Comparison of ENCODE assay signal across 8 cellular contexts in the genomic region with DNA sequence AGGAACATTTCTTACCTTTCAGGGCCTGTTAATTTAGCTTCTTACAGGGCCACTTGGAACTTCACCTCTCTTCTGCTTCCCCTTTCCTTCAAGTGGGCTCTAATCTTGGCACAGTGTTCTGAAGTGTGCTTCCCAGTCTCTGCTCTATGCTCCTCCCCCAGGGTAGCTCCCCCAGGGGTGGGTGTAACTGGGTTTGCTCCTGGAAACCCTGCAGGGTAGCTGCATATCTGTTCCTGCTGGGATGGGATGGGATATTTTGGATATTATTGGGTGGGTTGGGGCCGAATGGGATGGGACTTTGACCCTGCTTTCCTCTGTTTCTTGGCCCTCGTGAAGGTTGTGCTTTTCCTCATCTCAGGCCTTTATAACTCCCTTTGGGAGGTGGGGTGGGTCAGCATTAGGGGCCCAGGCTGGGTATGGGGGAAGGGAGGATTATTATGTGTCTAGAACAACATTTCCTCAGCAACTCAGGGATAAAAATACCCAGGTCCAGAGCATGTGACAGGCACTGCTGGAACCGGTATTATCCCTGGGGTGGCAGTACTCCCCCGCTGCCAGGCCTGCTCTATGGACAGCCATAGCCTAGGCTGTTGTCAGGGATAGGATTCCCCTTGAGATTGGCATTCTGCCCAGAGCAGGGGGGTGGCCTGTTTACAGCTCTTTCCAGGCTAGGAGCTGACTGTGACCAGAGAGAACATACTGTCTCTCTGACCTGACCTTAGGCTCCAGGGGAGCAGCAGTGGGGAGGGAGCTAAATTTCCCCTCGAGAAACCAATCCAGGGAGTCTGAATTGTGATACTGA. TPM values are rescaled to one million over a fixed set of nuclear protein-coding genes. Genes with fewer than 3 reads are reported as not detected.
DNase-seq lines count a peak whose midpoint lies in the region; ATAC-seq and TF ChIP-seq lines count a peak whose summit lies in the region.

No MANE protein-coding gene starts in this region.

- H3K27ac Mint-ChIP-seq in T-helper 17 cell (peak overlapping the region; percentile 75), nephron progenitor cell (peak overlapping the region; percentile 97)
- peak overlapping the region in 5 of 10 donors; percentile 19 to 67 (median 27) for H3K27ac Mint-ChIP-seq in naive thymus-derived CD8-positive, alpha-beta T cell

- H3K9me3 Mint-ChIP-seq in nephron progenitor cell: no peaks in the 10 kb centered on the region
- H3K9me3 Mint-ChIP-seq in naive thymus-derived CD8-positive, alpha-beta T cell: no peaks in the 10 kb centered on the region

- intact Hi-C loops in esophagus muscularis mucosa (cut with DNase I): no loop called here

- H3K4me1 ChIP-seq in HUES6 (ENCODE audit: control insufficient read depth, insufficient read depth, low read length) (peaks cover 62% of the 10 kb centered on the region), esophagus muscularis mucosa (peaks cover 68 to 86% (median 71%) of the 10 kb centered on the region in 4 donors)

- no peak for TF ChIP-seq POLR2A in esophagus muscularis mucosa (IDR thresholded peaks at IDR 0.05; ENCODE audit: low read depth)

- H3K9ac ChIP-seq in HUES6 (ENCODE audit: low read length): no peak overlapping the region

- no peak for TF ChIP-seq CTCF in AG04449 (IDR thresholded peaks at IDR 0.05; ENCODE audit: insufficient read depth, low read length, missing control alignments)
- TF ChIP-seq CTCF in esophagus muscularis mucosa (IDR thresholded peaks at IDR 0.05): no peak
- no peak for TF ChIP-seq CTCF in nephron progenitor cell (IDR thresholded peaks at IDR 0.05)

- WGBS in esophagus muscularis mucosa: 21% methylated on average over 4 of the region's 5 CpGs

- H3K27me3 ChIP-seq in HUES6 (ENCODE audit: control insufficient read depth, insufficient read depth, low read length): no peaks in the 10 kb centered on the region
- no peaks in the 10 kb centered on the region for H3K27me3 ChIP-seq in esophagus muscularis mucosa

- POLR2A ChIA-PET in AG04449 (lab: Yijun Ruan, JAX): interaction anchor here (1.1 to 3.4 kb wide), 2 partner anchors 23 to 27 kb away, joined by 4 to 18 read pairs; no protein-coding TSS in a partner anchor
- POLR2A ChIA-PET in naive thymus-derived CD8-positive, alpha-beta T cell (lab: Charles Lee): no interaction called here

- H3K36me3 ChIP-seq in HUES6 (ENCODE audit: control insufficient read depth, insufficient read depth, low read length): peaks cover 49% of the 10 kb centered on the region
- peaks cover 25 to 56% (median 38%) of the 10 kb centered on the region in 4 donors for H3K36me3 ChIP-seq in esophagus muscularis mucosa

- H3K4me3 Mint-ChIP-seq in T-helper 17 cell (no peak overlapping the region), nephron progenitor cell (peak overlapping the region; percentile 96)
- peak overlapping the region in 2 of 10 donors; percentile 11 to 54 for H3K4me3 Mint-ChIP-seq in naive thymus-derived CD8-positive, alpha-beta T cell

- no peak overlapping the region for H3K27ac ChIP-seq in HUES6 (ENCODE audit: low read depth, low read length)
- peak overlapping the region; percentile 97 to 98 (median 98) for H3K27ac ChIP-seq in esophagus muscularis mucosa (replicated peaks in 1 of 4)

- H3K36me3 Mint-ChIP-seq in T-helper 17 cell (ENCODE audit: low read depth) (peaks cover 11% of the 10 kb centered on the region), nephron progenitor cell (ENCODE audit: low read depth) (peaks cover 35% of the 10 kb centered on the region)
- peaks cover 0 to 67% (median 5%) of the 10 kb centered on the region in 3 donors for H3K36me3 Mint-ChIP-seq in naive thymus-derived CD8-positive, alpha-beta T cell

- H3K27me3 Mint-ChIP-seq in T-helper 17 cell (no peaks in the 10 kb centered on the region), nephron progenitor cell (ENCODE audit: low read depth, poor library complexity) (no peaks in the 10 kb centered on the region)
- no peaks in the 10 kb centered on the region for H3K27me3 Mint-ChIP-seq in naive thymus-derived CD8-positive, alpha-beta T cell

- H3K4me3 ChIP-seq in AG04449 (ENCODE audit: low read depth, low read length): peak overlapping the region; percentile 20
- peak overlapping the region; percentile 45; the same call in 1 of the 2 replicates for H3K4me3 ChIP-seq in HUES6 (ENCODE audit: low read depth, low read length)
- H3K4me3 ChIP-seq in esophagus muscularis mucosa: peak overlapping the region; percentile 71 to 85 (median 84)

- ATAC-seq in T-helper 17 cell: no peak
- ATAC-seq in esophagus mucosa: no peak
- no peak for ATAC-seq in naive thymus-derived CD8-positive, alpha-beta T cell

- peaks cover 54% of the 10 kb centered on the region for H3K4me1 Mint-ChIP-seq in T-helper 17 cell
- H3K4me1 Mint-ChIP-seq in nephron progenitor cell: peaks cover 78% of the 10 kb centered on the region
- H3K4me1 Mint-ChIP-seq in naive thymus-derived CD8-positive, alpha-beta T cell: peaks cover 31 to 68% (median 65%) of the 10 kb centered on the region in 4 donors

- CTCF ChIA-PET in AG04449 (lab: Yijun Ruan, JAX): interaction anchor here (0.7 to 5.3 kb wide), 6 partner anchors 15 to 75 kb away, joined by 3 to 41 read pairs (median 4); no protein-coding TSS in a partner anchor

- no peaks in the 10 kb centered on the region for H3K9me3 ChIP-seq in HUES6 (ENCODE audit: control insufficient read depth, insufficient read depth, low read depth, low read length)
- no peaks in the 10 kb centered on the region for H3K9me3 ChIP-seq in T-helper 17 cell (ENCODE audit: control insufficient read depth, low read length, poor library complexity, severe bottlenecking)
- no peaks in the 10 kb centered on the region for H3K9me3 ChIP-seq in esophagus muscularis mucosa

- DNase-seq in AG04449 (ENCODE audit: low read depth, low spot score): no peak
- no peak for DNase-seq in T-helper 17 cell
- no peak for DNase-seq in esophagus muscularis mucosa (ENCODE audit: extremely low spot score)
- DNase-seq in nephron progenitor cell: peak; percentile 29
- DNase-seq in stimulated activated CD4-positive, alpha-beta T cell treated with anti-CD3 and anti-CD28 coated beads, Interleukin-4, amount 100 ng/mL, for 24 hours: no peak
- DNase-seq in naive thymus-derived CD8-positive, alpha-beta T cell: no peak

- no peak for TF ChIP-seq EP300 in esophagus muscularis mucosa (IDR thresholded peaks at IDR 0.05)

RNA-seq across cellular contexts. Expression of gene NFE2L1, which starts 5.0 kb away (rescaled TPM):
- total RNA-seq in T-helper 17 cell: 10 to 100 TPM; 41.2 to 42.2 TPM
- total RNA-seq in esophagus muscularis mucosa: 100 to 1,000 TPM; 164 to 281 (median 264) TPM
- 90.4 TPM for total RNA-seq in esophagus mucosa
- total RNA-seq in naive thymus-derived CD8-positive, alpha-beta T cell: 10 to 100 TPM; 45.5 to 50.4 TPM
- polyA plus RNA-seq in naive thymus-derived CD8-positive, alpha-beta T cell: 10 to 100 TPM in 1 of 3 donors, 1 to 10 TPM in 2; 5.0 to 14.2 (median 7.2) TPM

RNA-seq across cellular contexts. Expression of gene COPZ2, which starts 15.6 kb away (rescaled TPM):
- 1 to 10 TPM in 1 of 2 donors, not detected in 1; 1.0 TPM for total RNA-seq in T-helper 17 cell
- total RNA-seq in esophagus muscularis mucosa: 10 to 100 TPM; 58.1 to 73.9 (median 64.1) TPM
- total RNA-seq in esophagus mucosa: 17.3 TPM
- total RNA-seq in naive thymus-derived CD8-positive, alpha-beta T cell: 1 to 10 TPM; 1.2 to 2.4 TPM
- 1 to 10 TPM in 2 of 3 donors, under 1 TPM in 1; 0.84 to 7.1 (median 1.6) TPM for polyA plus RNA-seq in naive thymus-derived CD8-positive, alpha-beta T cell

RNA-seq across cellular contexts. Expression of gene CBX1, which starts 48.1 kb away (rescaled TPM):
- total RNA-seq in T-helper 17 cell (10 to 100 TPM; 12.7 to 16.9 TPM), esophagus muscularis mucosa (10 to 100 TPM; 32.1 to 59.5 (median 39.7) TPM), esophagus mucosa (29.2 TPM)
- total RNA-seq in naive thymus-derived CD8-positive, alpha-beta T cell: 10 to 100 TPM; 33.6 to 34.6 TPM
- 10 to 100 TPM; 20.8 to 24.4 (median 24.3) TPM for polyA plus RNA-seq in naive thymus-derived CD8-positive, alpha-beta T cell

RNA-seq across cellular contexts. Expression of gene SNX11, which starts 54.4 kb away (rescaled TPM):
- 10 to 100 TPM; 12.8 to 13.2 TPM for total RNA-seq in T-helper 17 cell
- total RNA-seq in esophagus muscularis mucosa: 10 to 100 TPM; 16.1 to 22.0 (median 20.3) TPM
- 17.4 TPM for total RNA-seq in esophagus mucosa
- total RNA-seq in naive thymus-derived CD8-positive, alpha-beta T cell: 10 to 100 TPM; 19.5 to 20.9 TPM
- polyA plus RNA-seq in naive thymus-derived CD8-positive, alpha-beta T cell: 10 to 100 TPM; 18.8 to 28.3 (median 25.6) TPM

Comparison
In these comparisons a context has a peak if more than half of its experiments do, and no peak if none do; other contexts are left out.
1. H3K4me3 ChIP-seq: peak in every context shown above with its lines; median percentile 84 in esophagus muscularis mucosa; 45 in HUES6; 20 in AG04449.